Comparison of ENCODE assay signal across 20 cellular contexts in genomic region chr4:153270361-153270760, GRCh38.
DNase-seq lines count a peak whose midpoint lies in the region; FAIRE-seq and TF ChIP-seq lines count a peak whose summit lies in the region.
"Had no signal": no experiment of that assay in that cellular context is flagged by ENCODE, and none has a peak within 500 bp of the region (broad histone marks: within the 10 kb centered on the region; RNA-seq: fewer than 3 reads in every experiment).

No MANE protein-coding gene starts in this region.

- TF ChIP-seq CTCF in A673 (conservative IDR thresholded peaks at IDR 0.05; ENCODE audit: low read depth, low read length), result no peak
- TF ChIP-seq CTCF in H1 (IDR thresholded peaks at IDR 0.05; ENCODE audit: control extremely low read depth in 1 of 3, insufficient read depth in 1 of 3, low read depth in 1 of 3, low read length in 3 of 3), result no peak
- no peak for TF ChIP-seq CTCF in neural crest cell (conservative IDR thresholded peaks at IDR 0.05)
- TF ChIP-seq CTCF in endodermal cell (conservative IDR thresholded peaks at IDR 0.05), result no peak

- H3K9me3 ChIP-seq in A673 (ENCODE audit: low read depth, low read length, poor library complexity, severe bottlenecking) (no peaks in the 10 kb centered on the region), HUES64 (ENCODE audit: insufficient read depth, low read depth, low read length) (no peaks in the 10 kb centered on the region), H1 (ENCODE audit: insufficient read depth in 2 of 2, low read depth in 1 of 2, low read length in 1 of 2) (no peaks in the 10 kb centered on the region), endodermal cell (ENCODE audit: control insufficient read depth, low read length) (no peaks in the 10 kb centered on the region)

- no peak overlapping the region for H3K23ac ChIP-seq in H1 (ENCODE audit: insufficient read length)

- POLR2A ChIA-PET in A673 (lab: Charles Lee; ENCODE audit: low non-redundant PET), result no interaction called here
- POLR2A ChIA-PET in H1 (lab: Charles Lee; ENCODE audit: partially characterized antibody), result interaction anchor here (3.9 kb wide), 1 partner anchor 13 kb away, joined by 20 read pairs; no protein-coding TSS in a partner anchor

- H3K27me3 Mint-ChIP-seq in neural crest cell (ENCODE audit: low read depth) (no peaks in the 10 kb centered on the region), endodermal cell (ENCODE audit: insufficient read depth) (no peaks in the 10 kb centered on the region)
- H3K27me3 Mint-ChIP-seq: CD4-positive, alpha-beta memory T cell had no signal

- H2BK15ac ChIP-seq in H1 (ENCODE audit: low read length), result no peak overlapping the region

- H3K18ac ChIP-seq in H1 (ENCODE audit: extremely low read depth, low read length), result no peak overlapping the region

- H2AFZ ChIP-seq in H1 (ENCODE audit: low read length), result no peak overlapping the region

- peaks cover 13% of the 10 kb centered on the region for H3K36me3 Mint-ChIP-seq in neural crest cell (ENCODE audit: low read depth)
- peaks cover 21% of the 10 kb centered on the region for H3K36me3 Mint-ChIP-seq in endodermal cell (ENCODE audit: low read depth)

- peak overlapping the region; percentile 33 for H3K27ac ChIP-seq in A673 (ENCODE audit: low read depth, low read length, poor library complexity, severe bottlenecking)
- H3K27ac ChIP-seq in HUES64 (ENCODE audit: low read depth, low read length), result peak overlapping the region; percentile 41; the same call in 1 of the 2 replicates
- no peak overlapping the region; the same call in 1 of the 2 replicates for H3K27ac ChIP-seq in H1 (ENCODE audit: low read depth, low read length)
- no peak overlapping the region for H3K27ac ChIP-seq in endodermal cell (ENCODE audit: low read depth, low read length)
- H3K27ac ChIP-seq: HL-60 had no signal

- intact Hi-C loops in A673 (cut with micrococcal nuclease; ENCODE audit: unreplicated experiment), result no loop called here

- H3K27ac Mint-ChIP-seq in neural crest cell (ENCODE audit: unreplicated experiment) (peak overlapping the region; percentile 22), endodermal cell (no peak overlapping the region)
- H3K27ac Mint-ChIP-seq: B cell; CD4-positive, alpha-beta memory T cell; HFFc6 had no signal

- no peaks in the 10 kb centered on the region for H3K27me3 ChIP-seq in A673 (replicated peaks; ENCODE audit: insufficient read depth, low read depth, low read length, poor library complexity)
- H3K27me3 ChIP-seq in HUES64 (ENCODE audit: insufficient read depth, low read length), result no peaks in the 10 kb centered on the region
- no peaks in the 10 kb centered on the region for H3K27me3 ChIP-seq in H1 (replicated peaks in 1 of 4; ENCODE audit: control insufficient read depth in 3 of 4, extremely low read depth in 1 of 4, insufficient read depth in 3 of 4, low read length in 3 of 4)
- no peaks in the 10 kb centered on the region for H3K27me3 ChIP-seq in endodermal cell (ENCODE audit: control insufficient read depth, insufficient read depth, low read length, poor library complexity, severe bottlenecking)

- CTCF ChIA-PET in A673 (lab: Charles Lee), result no interaction called here
- CTCF ChIA-PET in H1 (lab: Charles Lee; ENCODE audit: partially characterized antibody), result interaction anchor here (1.0 kb wide), 1 partner anchor 515 kb away, joined by 3 read pairs; no protein-coding TSS in a partner anchor

- FAIRE-seq in H1 (lab: Jason Lieb, UNC) (no peak), HTR-8/SVneo (lab: Jason Lieb, UNC) (no peak)
- FAIRE-seq: D721Med, GM12891 had no signal

- TF ChIP-seq RAD21 in H1 (IDR thresholded peaks at IDR 0.05 in 1 of 2, conservative IDR thresholded peaks at IDR 0.05 in 1 of 2; ENCODE audit: low read depth in 2 of 2, low read length in 2 of 2), result no peak

- peak overlapping the region; percentile 29 for H2BK12ac ChIP-seq in H1 (ENCODE audit: low read depth, low read length)

- no peak overlapping the region for H3K56ac ChIP-seq in H1 (replicated peaks; ENCODE audit: insufficient read length, low read depth, low read length)

- peaks cover 0 to 4% of the 10 kb centered on the region in 2 experiments for H4K20me1 ChIP-seq in H1 (replicated peaks in 1 of 2; ENCODE audit: control insufficient read depth in 1 of 2, insufficient read depth in 2 of 2, low read length in 2 of 2)

- TF ChIP-seq EP300 in H1 (IDR thresholded peaks at IDR 0.05; ENCODE audit: borderline replicate concordance in 1 of 2, low read depth in 2 of 2, low read length in 2 of 2), result no peak

- H3K14ac ChIP-seq in H1 (ENCODE audit: insufficient read length), result no peak overlapping the region

- H2AK5ac ChIP-seq in H1 (ENCODE audit: low read depth, low read length), result no peak overlapping the region

- H2BK5ac ChIP-seq in H1 (ENCODE audit: low read depth, low read length), result 0 out of 2 replicates have a peak overlapping the region, but pooled peaks have one; percentile 2

- H2BK120ac ChIP-seq in H1 (replicated peaks; ENCODE audit: low read depth, low read length), result no peak overlapping the region

- H3K79me2 ChIP-seq in H1 (ENCODE audit: control insufficient read depth in 1 of 2, insufficient read depth in 2 of 2, low read length in 2 of 2), result peaks cover 0 to 62% of the 10 kb centered on the region in 2 experiments; a peak in 2 of 4 replicates

- H4K91ac ChIP-seq in H1 (replicated peaks; ENCODE audit: insufficient read length, low read length), result no peak overlapping the region

- TF ChIP-seq POLR2A in H1 (IDR thresholded peaks at IDR 0.05; ENCODE audit: control extremely low read depth in 1 of 2, low read depth in 2 of 2, low read length in 2 of 2), result no peak

- peak overlapping the region in 1 of 2 experiments; percentile 11; a peak in 1 of 4 replicates for H3K4me2 ChIP-seq in H1 (ENCODE audit: insufficient read depth in 1 of 2, low read depth in 2 of 2, low read length in 2 of 2)

- H4K8ac ChIP-seq in H1 (ENCODE audit: extremely low read depth, insufficient read depth, low read length), result no peak overlapping the region

- H3K4me3 Mint-ChIP-seq in neural crest cell, result no peak overlapping the region
- H3K4me3 Mint-ChIP-seq in endodermal cell, result no peak overlapping the region
- H3K4me3 Mint-ChIP-seq: B cell; CD4-positive, alpha-beta memory T cell; HFFc6 had no signal

- H3K9me3 Mint-ChIP-seq in neural crest cell (no peaks in the 10 kb centered on the region), endodermal cell (peaks cover 4% of the 10 kb centered on the region)
- H3K9me3 Mint-ChIP-seq: HFFc6 had no signal

- H3K4ac ChIP-seq in H1 (replicated peaks; ENCODE audit: insufficient read length, low read depth, low read length), result no peak overlapping the region

- peak overlapping the region; percentile 26 for H3K9ac ChIP-seq in HUES64 (ENCODE audit: low read depth, low read length)
- no peak overlapping the region; a peak in 1 of 7 replicates for H3K9ac ChIP-seq in H1 (replicated peaks in 1 of 4; ENCODE audit: extremely low read depth in 1 of 4, low read depth in 3 of 4, low read length in 3 of 4)
- H3K9ac ChIP-seq in endodermal cell (ENCODE audit: extremely low read depth, low read length, poor library complexity, severe bottlenecking), result no peak overlapping the region

- no peak for DNase-seq in A673 (ENCODE audit: low spot score)
- no peak for DNase-seq in H1 (ENCODE audit: low read depth in 1 of 2, low spot score in 2 of 2)
- no peak for DNase-seq in neural crest cell (ENCODE audit: low read depth, low spot score)
- DNase-seq in ecto neural progenitor cell (ENCODE audit: low spot score), result no peak
- no peak for DNase-seq in endodermal cell
- DNase-seq in HTR-8/SVneo (ENCODE audit: insufficient read length, low spot score), result no peak
- DNase-seq in stimulated activated CD4-positive, alpha-beta T cell treated with anti-CD3 and anti-CD28 coated beads, Interleukin-1b, Interleukin-23, amount 100 ng/mL, for 48 hours, result no peak
- DNase-seq: 8988T; ACHN; C1 segment of cervical spinal cord; CD4-positive, alpha-beta memory T cell; DMS79 treated with DMSO at 0.1 percent for 48 hours; EL; HCEC 1CT; HFFc6 had no signal

- H2BK20ac ChIP-seq in H1 (ENCODE audit: low read length), result no peak overlapping the region; the same call in 1 of the 2 replicates

- H3K23me2 ChIP-seq in H1 (ENCODE audit: low read depth, low read length), result peaks cover 2% of the 10 kb centered on the region; the same call in 1 of the 2 replicates

- H3K36me3 ChIP-seq in A673 (ENCODE audit: insufficient read depth, low read length, poor library complexity, severe bottlenecking) (peaks cover 6% of the 10 kb centered on the region), HUES64 (ENCODE audit: insufficient read depth, low read length) (peaks cover 6% of the 10 kb centered on the region; the same call in 1 of the 2 replicates), H1 (ENCODE audit: control insufficient read depth in 2 of 4, insufficient read depth in 4 of 4, low read length in 3 of 4) (peaks cover 0 to 5% (median 2%) of the 10 kb centered on the region in 4 experiments; a peak in 2 of 8 replicates), endodermal cell (ENCODE audit: control insufficient read depth, insufficient read depth, low read length) (peaks cover 11% of the 10 kb centered on the region)

- no TSS peak for BruUV-seq in A673 (replicated peaks; lab: Mats Ljungman, UMichigan)

- 89% methylated on average over 5 of the region's 6 CpGs for WGBS in HUES64
- WGBS in H1 (ENCODE audit: extremely low coverage in 1 of 2, insufficient coverage in 1 of 2, insufficient read length in 1 of 2, insufficient replicate concordance in 2 of 2, low coverage in 1 of 2, low lambda C conversion rate in 2 of 2, missing lambda C conversion rate in 1 of 2), 2 experiments, result 88% methylated on average over 6 of the region's 6 CpGs; no CpG with 5 or more reads in 1 of the 2 experiments
- WGBS in endodermal cell (ENCODE audit: insufficient coverage in 1 of 2, insufficient read length in 1 of 2), 2 experiments, result 97 to 100% methylated on average over 2 to 5 of the region's 6 CpGs

- H3K79me1 ChIP-seq in H1 (ENCODE audit: low read depth, low read length), result peaks cover 2% of the 10 kb centered on the region; the same call in 1 of the 2 replicates

- H3K4me1 ChIP-seq in A673 (ENCODE audit: insufficient read depth, low read length, poor library complexity, severe bottlenecking) (peaks cover 18% of the 10 kb centered on the region), HUES64 (ENCODE audit: insufficient read depth, low read length) (peaks cover 46% of the 10 kb centered on the region), H1 (replicated peaks in 1 of 4; ENCODE audit: control insufficient read depth in 3 of 4, insufficient read depth in 4 of 4, low read length in 3 of 4) (peaks cover 2 to 18% (median 11%) of the 10 kb centered on the region in 4 experiments; a peak in 6 of 7 replicates), endodermal cell (ENCODE audit: control insufficient read depth, insufficient read depth, low read length) (no peaks in the 10 kb centered on the region)

- H3K4me3 ChIP-seq in A673 (ENCODE audit: low read depth, low read length, poor library complexity, severe bottlenecking), result no peak overlapping the region
- H3K4me3 ChIP-seq in HUES64 (ENCODE audit: low read length), result no peak overlapping the region
- H3K4me3 ChIP-seq in H1 (ENCODE audit: extremely low read depth in 1 of 4, insufficient read depth in 2 of 4, low read depth in 3 of 4, low read length in 4 of 4), result no peak overlapping the region
- H3K4me3 ChIP-seq in endodermal cell (ENCODE audit: low read length), result no peak overlapping the region

- H4K5ac ChIP-seq in H1 (ENCODE audit: insufficient read length, low read depth, low read length), result no peak overlapping the region

- H3K4me1 Mint-ChIP-seq in neural crest cell (peaks cover 36% of the 10 kb centered on the region), endodermal cell (peaks cover 11% of the 10 kb centered on the region)
- H3K4me1 Mint-ChIP-seq: B cell had no signal

Comparison
In these comparisons a context has a peak if more than half of its experiments do, and no peak if none do; other contexts are left out.
1. H3K27ac ChIP-seq: peak in A673 (single experiment) and HUES64 (single experiment); none in H1 (single experiment) and endodermal cell (single experiment).